14 cellular contexts compared by ENCODE assay signal in the genomic region with DNA sequence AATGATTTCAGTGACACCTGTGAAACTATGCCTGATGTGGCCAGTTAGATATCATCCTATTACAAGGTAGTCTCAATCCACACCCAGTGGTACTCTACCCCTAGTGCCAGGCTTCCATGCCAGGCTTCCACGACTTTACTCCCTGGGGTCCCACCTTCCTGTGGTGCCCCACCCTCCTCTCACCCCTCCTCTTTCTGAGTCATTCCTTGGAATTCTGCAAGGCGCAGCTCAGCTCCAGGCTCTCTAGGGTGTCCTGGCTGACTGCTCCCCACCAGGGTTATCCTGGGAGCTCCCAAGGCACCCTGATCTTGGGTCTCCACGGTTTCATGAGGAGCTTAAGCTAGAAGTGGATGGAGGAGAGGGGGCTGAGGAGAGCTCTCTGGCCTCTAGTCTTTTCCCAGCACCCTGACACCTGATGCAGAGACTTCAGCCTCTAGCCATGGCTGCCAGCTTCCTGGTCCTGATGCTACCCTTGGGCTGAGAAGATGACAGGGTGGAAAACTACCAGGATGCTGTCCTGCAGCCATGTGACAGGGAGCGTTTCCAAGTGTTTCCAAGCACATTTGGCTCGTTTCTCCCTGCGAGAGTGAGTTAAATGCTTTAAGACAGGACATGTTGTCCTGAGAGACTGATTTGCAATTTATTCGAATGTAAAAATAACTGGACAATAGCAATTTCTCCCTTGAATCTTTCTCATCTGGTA.
DNase-seq lines count a peak whose midpoint lies in the region; ATAC-seq and TF ChIP-seq lines count a peak whose summit lies in the region.
"Had no signal": no experiment of that assay in that cellular context is flagged by ENCODE, and none has a peak within 500 bp of the region (broad histone marks: within the 10 kb centered on the region; RNA-seq: fewer than 3 reads in every experiment).

No MANE protein-coding gene starts in this region.

- no peak overlapping the region for H3K27ac Mint-ChIP-seq in osteocyte (ENCODE audit: unreplicated experiment)
- H3K27ac Mint-ChIP-seq in immature natural killer cell: no peak overlapping the region

- peak; percentile 15 for DNase-seq in activated CD8-positive, alpha-beta memory T cell treated with anti-CD3 and anti-CD28 coated beads for 24 hours
- no peak for DNase-seq in activated CD8-positive, alpha-beta memory T cell treated with anti-CD3 and anti-CD28 coated beads, Interleukin-2, amount 50 U/mL, for 48 hours
- peak; percentile 70 for DNase-seq in inferior parietal cortex (ENCODE audit: extremely low spot score)
- DNase-seq in osteocyte (ENCODE audit: extremely low spot score, unreplicated experiment): peak; percentile 76
- no peak for DNase-seq in NCI-H2029 (lab: John Stamatoyannopoulos, UW)
- no peak for DNase-seq in NCI-H2107 treated with DMSO at 0.1 percent for 48 hours (lab: John Stamatoyannopoulos, UW; ENCODE audit: unreplicated experiment)
- DNase-seq in immature natural killer cell: no peak
- DNase-seq: MM.1S, NCI-H1105, NCI-H1694 treated with DMSO at 0.1 percent for 48 hours, NCI-H2171 treated with DMSO at 0.1 percent for 48 hours, NCI-H510A, Right ventricle myocardium superior had no signal

- H3K9me3 Mint-ChIP-seq in osteocyte (ENCODE audit: unreplicated experiment) (peaks cover 17% of the 10 kb centered on the region), immature natural killer cell (no peaks in the 10 kb centered on the region)

- no peaks in the 10 kb centered on the region for H3K36me3 Mint-ChIP-seq in osteocyte (ENCODE audit: unreplicated experiment)
- no peaks in the 10 kb centered on the region for H3K36me3 Mint-ChIP-seq in immature natural killer cell

- H3K4me1 Mint-ChIP-seq in osteocyte (ENCODE audit: unreplicated experiment) (no peaks in the 10 kb centered on the region), immature natural killer cell (no peaks in the 10 kb centered on the region)

- TF ChIP-seq CTCF in osteocyte (IDR thresholded peaks at IDR 0.05): no peak

- H3K4me3 Mint-ChIP-seq in osteocyte (ENCODE audit: unreplicated experiment): no peak overlapping the region
- no peak overlapping the region for H3K4me3 Mint-ChIP-seq in immature natural killer cell

- H3K27me3 Mint-ChIP-seq in osteocyte (ENCODE audit: unreplicated experiment): no peaks in the 10 kb centered on the region
- peaks cover 8 to 25% (median 15%) of the 10 kb centered on the region in 3 donors for H3K27me3 Mint-ChIP-seq in immature natural killer cell (ENCODE audit: low read depth in 3 of 3)

- ATAC-seq in GM19351 (IDR thresholded peaks at IDR 0.05; ENCODE audit: unreplicated experiment): no peak

Comparison
In these comparisons a context has a peak if more than half of its experiments do, and no peak if none do; other contexts are left out.
1. DNase-seq: peak in activated CD8-positive, alpha-beta memory T cell treated with anti-CD3 and anti-CD28 coated beads for 24 hours (single experiment), inferior parietal cortex (single experiment) and osteocyte (single experiment); none in activated CD8-positive, alpha-beta memory T cell treated with anti-CD3 and anti-CD28 coated beads, Interleukin-2, amount 50 U/mL, for 48 hours (single experiment), NCI-H2029 (single experiment), NCI-H2107 treated with DMSO at 0.1 percent for 48 hours (single experiment) and immature natural killer cell (0 of 3).